ENCODE assay signal across 2 cellular contexts in genomic region chr2:42828487-42829416, GRCh38.
TF ChIP-seq lines count a peak whose summit lies in the region.

No MANE protein-coding gene starts in this region.

TF ChIP-seq in IMR-90, 13 proteins besides CTCF, POLR2A, EP300 and RAD21:
- peak; percentile 80 for TF ChIP-seq SMC3 (IDR thresholded peaks at IDR 0.05; ENCODE audit: low read depth, low read length)
- TF ChIP-seq FOS (IDR thresholded peaks at IDR 0.05; ENCODE audit: low read depth, low read length): no peak
- TF ChIP-seq BHLHE40 (IDR thresholded peaks at IDR 0.05; ENCODE audit: low read depth, low read length): peak; percentile 46; the same call in 1 of the 2 replicates
TF ChIP-seq in IMR-90: peak in this region for 2.

TF ChIP-seq in neural cell, 6 proteins besides CTCF, POLR2A, EP300 and RAD21:
- TF ChIP-seq SMC3 (conservative IDR thresholded peaks at IDR 0.05; ENCODE audit: poor library complexity): peak; percentile 91
- no peak for TF ChIP-seq EZH2 (IDR thresholded peaks at IDR 0.05; ENCODE audit: borderline replicate concordance, insufficient read depth, low read length, poor library complexity, severe bottlenecking)
TF ChIP-seq in neural cell: peak in this region for 1.
